In genomic region chr6:114133816-114134215, GRCh38 we compare ENCODE assay signal across 37 cellular contexts.
"Had no signal": no experiment of that assay in that cellular context is flagged by ENCODE, and none has a peak within 500 bp of the region (broad histone marks: within the 10 kb centered on the region; RNA-seq: fewer than 3 reads in every experiment).

No MANE protein-coding gene starts in this region.

- H3K27me3 ChIP-seq: adrenal gland, ascending aorta, body of pancreas, brain microvascular endothelial cell, breast epithelium, cardiac muscle cell had no signal

- H3K9me3 ChIP-seq: adrenal gland, ascending aorta, body of pancreas, breast epithelium had no signal

- H3K36me3 ChIP-seq: adrenal gland, ascending aorta, brain microvascular endothelial cell, breast epithelium, cardiac muscle cell had no signal

- H3K4me1 Mint-ChIP-seq: activated naive CD4-positive, alpha-beta T cell treated with anti-CD3 and anti-CD28 coated beads, Interleukin-2, amount 10 ng/mL, durations not matched to agents 7 days and 5 days; activated naive CD4-positive, alpha-beta T cell treated with anti-CD3 and anti-CD28 coated beads, Interleukin-2, amount 50 U/mL, for 24 hours; activated naive CD8-positive, alpha-beta T cell treated with anti-CD3 and anti-CD28 coated beads for 36 hours; activated naive CD8-positive, alpha-beta T cell treated with anti-CD3 and anti-CD28 coated beads, Interleukin-2, amount 10 ng/mL, durations not matched to agents 7 days and 5 days; activated naive CD8-positive, alpha-beta T cell treated with anti-CD3 and anti-CD28 coated beads, Interleukin-2, amount 50 U/mL, for 24 hours; activated T-helper 17 cell treated with anti-CD3 and anti-CD28 coated beads, Interleukin-2, amount 50 U/mL, for 72 hours; brain; central memory CD8-positive, alpha-beta T cell had no signal

- ATAC-seq: activated naive CD4-positive, alpha-beta T cell treated with anti-CD3 and anti-CD28 coated beads, Interleukin-2, amount 50 U/mL, for 72 hours; activated naive CD8-positive, alpha-beta T cell treated with anti-CD3 and anti-CD28 coated beads, Interleukin-2, amount 50 U/mL, for 24 hours; activated T-cell treated with anti-CD3 and anti-CD28 coated beads, Interleukin-2, amount 50 U/mL, for 4 hours; activated T-cell treated with anti-CD3 and anti-CD28 coated beads, Interleukin-2, amount 50 U/mL, for 72 hours; activated T-helper 17 cell treated with anti-CD3 and anti-CD28 coated beads, Interleukin-2, amount 50 U/mL, for 72 hours; body of pancreas had no signal

- H3K4me3 Mint-ChIP-seq: activated naive CD4-positive, alpha-beta T cell treated with anti-CD3 and anti-CD28 coated beads for 36 hours; activated naive CD4-positive, alpha-beta T cell treated with anti-CD3 and anti-CD28 coated beads, Interleukin-2, amount 10 ng/mL, durations not matched to agents 7 days and 5 days; activated naive CD4-positive, alpha-beta T cell treated with anti-CD3 and anti-CD28 coated beads, Interleukin-2, amount 50 U/mL, for 24 hours; activated naive CD8-positive, alpha-beta T cell; activated naive CD8-positive, alpha-beta T cell treated with anti-CD3 and anti-CD28 coated beads for 36 hours; activated naive CD8-positive, alpha-beta T cell treated with anti-CD3 and anti-CD28 coated beads, Interleukin-2, amount 10 ng/mL, durations not matched to agents 7 days and 5 days; activated naive CD8-positive, alpha-beta T cell treated with anti-CD3 and anti-CD28 coated beads, Interleukin-2, amount 50 U/mL, for 24 hours; activated T-cell treated with anti-CD3 and anti-CD28 coated beads, Interleukin-2, amount 50 U/mL, for 24 hours; activated T-cell treated with anti-CD3 and anti-CD28 coated beads, Interleukin-2, amount 50 U/mL, for 4 hours; activated T-cell treated with anti-CD3 and anti-CD28 coated beads, Interleukin-2, amount 50 U/mL, for 72 hours; activated T-helper 1 cell treated with anti-CD3 and anti-CD28 coated beads, Interleukin-12 subunit alpha, Interleukin-12 subunit beta, Interleukin-2, Interleukin-4 antibody, amounts not matched to agents 30 ng/mL and 10 ng/mL and 1 ng/mL, durations not matched to agents 14 hours and 24 hours and 36 hours; activated T-helper 17 cell treated with anti-CD3 and anti-CD28 coated beads, Interleukin-2, amount 50 U/mL, for 72 hours; brain; central memory CD8-positive, alpha-beta T cell had no signal

- DNase-seq: activated effector memory CD4-positive, alpha-beta T cell treated with anti-CD3 and anti-CD28 coated beads, Interleukin-2, amount 50 U/mL, for 16 hours; activated effector memory CD4-positive, alpha-beta T cell treated with Interleukin-2 at 50 U/mL for 16 hours; activated gamma-delta T cell; activated gamma-delta T cell treated with Interleukin-2 at 50 U/mL for 16 hours; activated naive CD4-positive, alpha-beta T cell; activated naive CD4-positive, alpha-beta T cell treated with anti-CD3 and anti-CD28 coated beads for 36 hours; activated naive CD4-positive, alpha-beta T cell treated with anti-CD3 and anti-CD28 coated beads, Interleukin-2, amount 10 ng/mL, durations not matched to agents 7 days and 5 days; activated naive CD4-positive, alpha-beta T cell treated with anti-CD3 and anti-CD28 coated beads, Interleukin-2, amount 50 U/mL, for 16 hours; activated naive CD4-positive, alpha-beta T cell treated with Interleukin-2 at 50 U/mL for 16 hours; activated naive CD8-positive, alpha-beta T cell treated with anti-CD3 and anti-CD28 coated beads for 36 hours; activated naive CD8-positive, alpha-beta T cell treated with anti-CD3 and anti-CD28 coated beads, Interleukin-2, amount 10 ng/mL, durations not matched to agents 7 days and 5 days; activated naive CD8-positive, alpha-beta T cell treated with anti-CD3 and anti-CD28 coated beads, Interleukin-2, amount 50 U/mL, for 24 hours; activated T-cell treated with anti-CD3 and anti-CD28 coated beads, Interleukin-2, amount 50 U/mL, for 1 hour; activated T-cell treated with anti-CD3 and anti-CD28 coated beads, Interleukin-2, amount 50 U/mL, for 24 hours; activated T-cell treated with anti-CD3 and anti-CD28 coated beads, Interleukin-2, amount 50 U/mL, for 4 hours; activated T-cell treated with anti-CD3 and anti-CD28 coated beads, Interleukin-2, amount 50 U/mL, for 48 hours; activated T-cell treated with anti-CD3 and anti-CD28 coated beads, Interleukin-2, amount 50 U/mL, for 72 hours; adrenal gland; amniotic stem cell; amygdala; anterior cingulate cortex; aorta; body of pancreas; brain microvascular endothelial cell; central memory CD4-positive, alpha-beta T cell; cerebellar nuclear complex had no signal

- H3K27me3 Mint-ChIP-seq: activated naive CD4-positive, alpha-beta T cell treated with anti-CD3 and anti-CD28 coated beads, Interleukin-2, amount 10 ng/mL, durations not matched to agents 7 days and 5 days; activated naive CD8-positive, alpha-beta T cell; activated naive CD8-positive, alpha-beta T cell treated with anti-CD3 and anti-CD28 coated beads, Interleukin-2, amount 10 ng/mL, durations not matched to agents 7 days and 5 days; brain had no signal

- H3K4me1 ChIP-seq: adrenal gland, ascending aorta, body of pancreas, breast epithelium had no signal

- H3K36me3 Mint-ChIP-seq: activated naive CD4-positive, alpha-beta T cell treated with anti-CD3 and anti-CD28 coated beads, Interleukin-2, amount 10 ng/mL, durations not matched to agents 7 days and 5 days; activated naive CD4-positive, alpha-beta T cell treated with anti-CD3 and anti-CD28 coated beads, Interleukin-2, amount 50 U/mL, for 24 hours; activated naive CD4-positive, alpha-beta T cell treated with anti-CD3 and anti-CD28 coated beads, Interleukin-2, amount 50 U/mL, for 72 hours; activated naive CD8-positive, alpha-beta T cell; activated naive CD8-positive, alpha-beta T cell treated with anti-CD3 and anti-CD28 coated beads for 36 hours; activated naive CD8-positive, alpha-beta T cell treated with anti-CD3 and anti-CD28 coated beads, Interleukin-2, amount 10 ng/mL, durations not matched to agents 7 days and 5 days; brain had no signal

- H3K27ac ChIP-seq: adrenal gland, ascending aorta, body of pancreas, brain microvascular endothelial cell, breast epithelium, cardiac muscle cell had no signal

- H3K9me3 Mint-ChIP-seq: activated naive CD4-positive, alpha-beta T cell treated with anti-CD3 and anti-CD28 coated beads for 36 hours; activated naive CD4-positive, alpha-beta T cell treated with anti-CD3 and anti-CD28 coated beads, Interleukin-2, amount 10 ng/mL, durations not matched to agents 7 days and 5 days; activated naive CD4-positive, alpha-beta T cell treated with anti-CD3 and anti-CD28 coated beads, Interleukin-2, amount 50 U/mL, for 24 hours; activated naive CD8-positive, alpha-beta T cell treated with anti-CD3 and anti-CD28 coated beads for 36 hours; activated naive CD8-positive, alpha-beta T cell treated with anti-CD3 and anti-CD28 coated beads, Interleukin-2, amount 10 ng/mL, durations not matched to agents 7 days and 5 days; activated naive CD8-positive, alpha-beta T cell treated with anti-CD3 and anti-CD28 coated beads, Interleukin-2, amount 50 U/mL, for 24 hours; activated T-cell treated with anti-CD3 and anti-CD28 coated beads, Interleukin-2, amount 50 U/mL, for 24 hours; activated T-cell treated with anti-CD3 and anti-CD28 coated beads, Interleukin-2, amount 50 U/mL, for 4 hours; activated T-cell treated with anti-CD3 and anti-CD28 coated beads, Interleukin-2, amount 50 U/mL, for 72 hours; activated T-helper 1 cell treated with anti-CD3 and anti-CD28 coated beads, Interleukin-12 subunit alpha, Interleukin-12 subunit beta, Interleukin-2, Interleukin-4 antibody, amounts not matched to agents 30 ng/mL and 10 ng/mL and 1 ng/mL, durations not matched to agents 14 hours and 24 hours and 36 hours; activated T-helper 17 cell treated with anti-CD3 and anti-CD28 coated beads, Interleukin-2, amount 50 U/mL, for 72 hours; activated T-helper 2 cell treated with anti-CD3 and anti-CD28 coated beads, Interferon-gamma antibody, Interleukin-2, Interleukin-4, amounts not matched to agents 10 μg/mL and 5 μg/mL and 100 μg/mL, durations not matched to agents 14 hours and 24 hours and 36 hours; brain; central memory CD8-positive, alpha-beta T cell had no signal

- H3K27ac Mint-ChIP-seq: activated naive CD4-positive, alpha-beta T cell treated with anti-CD3 and anti-CD28 coated beads for 36 hours; activated naive CD4-positive, alpha-beta T cell treated with anti-CD3 and anti-CD28 coated beads, Interleukin-2, amount 10 ng/mL, durations not matched to agents 7 days and 5 days; activated naive CD4-positive, alpha-beta T cell treated with anti-CD3 and anti-CD28 coated beads, Interleukin-2, amount 50 U/mL, for 24 hours; activated naive CD4-positive, alpha-beta T cell treated with anti-CD3 and anti-CD28 coated beads, Interleukin-2, amount 50 U/mL, for 72 hours; activated naive CD8-positive, alpha-beta T cell; activated naive CD8-positive, alpha-beta T cell treated with anti-CD3 and anti-CD28 coated beads for 36 hours; activated naive CD8-positive, alpha-beta T cell treated with anti-CD3 and anti-CD28 coated beads, Interleukin-2, amount 10 ng/mL, durations not matched to agents 7 days and 5 days; activated naive CD8-positive, alpha-beta T cell treated with anti-CD3 and anti-CD28 coated beads, Interleukin-2, amount 50 U/mL, for 24 hours; activated T-cell treated with anti-CD3 and anti-CD28 coated beads, Interleukin-2, amount 50 U/mL, for 24 hours; activated T-cell treated with anti-CD3 and anti-CD28 coated beads, Interleukin-2, amount 50 U/mL, for 72 hours; activated T-helper 1 cell treated with anti-CD3 and anti-CD28 coated beads, Interleukin-12 subunit alpha, Interleukin-12 subunit beta, Interleukin-2, Interleukin-4 antibody, amounts not matched to agents 30 ng/mL and 10 ng/mL and 1 ng/mL, durations not matched to agents 14 hours and 24 hours and 36 hours; activated T-helper 17 cell treated with anti-CD3 and anti-CD28 coated beads, Interleukin-2, amount 50 U/mL, for 72 hours; activated T-helper 2 cell treated with anti-CD3 and anti-CD28 coated beads, Interferon-gamma antibody, Interleukin-2, Interleukin-4, amounts not matched to agents 10 μg/mL and 5 μg/mL and 100 μg/mL, durations not matched to agents 14 hours and 24 hours and 36 hours; brain had no signal

- H3K4me3 ChIP-seq: adrenal gland, ascending aorta, body of pancreas, breast epithelium, cardiac muscle cell had no signal
